Comparison of ENCODE assay signal across 18 cellular contexts in genomic region chr4:128751354-128751753, GRCh38.
"Had no signal": no experiment of that assay in that cellular context is flagged by ENCODE, and none has a peak within 500 bp of the region (broad histone marks: within the 10 kb centered on the region; RNA-seq: fewer than 3 reads in every experiment).

No MANE protein-coding gene starts in this region.

- H3K4me3 ChIP-seq: ascending aorta, esophagus squamous epithelium, lower lobe of right lung, thyroid gland had no signal

- H3K27ac ChIP-seq: ascending aorta, esophagus squamous epithelium, lower lobe of right lung, neutrophil, parathyroid adenoma, thyroid gland had no signal

- H2AFZ ChIP-seq: parathyroid adenoma had no signal

- H3K27me3 Mint-ChIP-seq: activated naive CD8-positive, alpha-beta T cell treated with anti-CD3 and anti-CD28 coated beads, Interleukin-2, amount 50 U/mL, for 24 hours had no signal

- H3K9me3 Mint-ChIP-seq: activated naive CD4-positive, alpha-beta T cell treated with anti-CD3 and anti-CD28 coated beads for 36 hours; activated naive CD8-positive, alpha-beta T cell treated with anti-CD3 and anti-CD28 coated beads, Interleukin-2, amount 50 U/mL, for 24 hours; activated T-cell treated with anti-CD3 and anti-CD28 coated beads, Interleukin-2, amount 50 U/mL, for 4 hours; natural killer cell treated with Interleukin-12 subunit alpha and Interleukin-12 subunit beta and Interleukin-15 and Interleukin-18, amount 100 ng/mL, for 72 hours had no signal

- H3K79me2 ChIP-seq: parathyroid adenoma had no signal

- H3K27me3 ChIP-seq: ascending aorta, esophagus squamous epithelium, neutrophil, thyroid gland had no signal

- H3K36me3 ChIP-seq: ascending aorta, esophagus squamous epithelium, lower lobe of right lung, neutrophil, thyroid gland had no signal

- H3K4me1 Mint-ChIP-seq: activated naive CD8-positive, alpha-beta T cell treated with anti-CD3 and anti-CD28 coated beads, Interleukin-2, amount 50 U/mL, for 24 hours had no signal

- H3K27ac Mint-ChIP-seq: activated naive CD4-positive, alpha-beta T cell treated with anti-CD3 and anti-CD28 coated beads for 36 hours; activated naive CD8-positive, alpha-beta T cell treated with anti-CD3 and anti-CD28 coated beads, Interleukin-2, amount 50 U/mL, for 24 hours; natural killer cell treated with Interleukin-12 subunit alpha and Interleukin-12 subunit beta and Interleukin-15 and Interleukin-18, amount 100 ng/mL, for 72 hours had no signal

- H3K9ac ChIP-seq: parathyroid adenoma had no signal

- H3K9me3 ChIP-seq: ascending aorta, esophagus squamous epithelium, lower lobe of right lung, neutrophil, thyroid gland had no signal

- ATAC-seq: activated CD4-positive, CD25-positive, alpha-beta regulatory T cell treated with anti-CD3 and anti-CD28 coated beads, Interleukin-2, amount 50 U/mL, for 24 hours; activated naive CD8-positive, alpha-beta T cell treated with anti-CD3 and anti-CD28 coated beads, Interleukin-2, amount 50 U/mL, for 24 hours; activated T-cell treated with anti-CD3 and anti-CD28 coated beads, Interleukin-2, amount 50 U/mL, for 4 hours; lower lobe of right lung; natural killer cell treated with Interleukin-12 subunit alpha and Interleukin-12 subunit beta and Interleukin-15 and Interleukin-18, amount 100 ng/mL, for 72 hours had no signal

- H3K36me3 Mint-ChIP-seq: natural killer cell treated with Interleukin-12 subunit alpha and Interleukin-12 subunit beta and Interleukin-15 and Interleukin-18, amount 100 ng/mL, for 72 hours had no signal

- H3K4me1 ChIP-seq: ascending aorta, lower lobe of right lung, parathyroid adenoma, thyroid gland had no signal

- DNase-seq: activated CD4-positive, alpha-beta T cell treated with anti-CD3 and anti-CD28 coated beads, Interleukin-2, amount 50 U/mL, for 1 hour; activated CD8-positive, alpha-beta memory T cell treated with anti-CD3 and anti-CD28 coated beads, Interleukin-2, amount 50 U/mL, for 4 hours; activated naive CD4-positive, alpha-beta T cell treated with anti-CD3 and anti-CD28 coated beads for 36 hours; activated naive CD8-positive, alpha-beta T cell treated with anti-CD3 and anti-CD28 coated beads, Interleukin-2, amount 50 U/mL, for 24 hours; activated T-cell treated with anti-CD3 and anti-CD28 coated beads, Interleukin-2, amount 50 U/mL, for 4 hours; effector CD8-positive, alpha-beta T cell; esophagus squamous epithelium; lower lobe of right lung; stimulated activated CD8-positive, alpha-beta memory T cell treated with anti-CD3 and anti-CD28 coated beads, Interleukin-4, amount 100 ng/mL, for 48 hours; stimulated activated naive CD4-positive, alpha-beta T cell treated with Interleukin-2 at 50 U/mL for 16 hours; T-helper 1 cell; T-helper 9 cell; thyroid gland had no signal

- H3K4me3 Mint-ChIP-seq: activated naive CD4-positive, alpha-beta T cell treated with anti-CD3 and anti-CD28 coated beads for 36 hours; activated naive CD8-positive, alpha-beta T cell treated with anti-CD3 and anti-CD28 coated beads, Interleukin-2, amount 50 U/mL, for 24 hours; activated T-cell treated with anti-CD3 and anti-CD28 coated beads, Interleukin-2, amount 50 U/mL, for 4 hours; natural killer cell treated with Interleukin-12 subunit alpha and Interleukin-12 subunit beta and Interleukin-15 and Interleukin-18, amount 100 ng/mL, for 72 hours had no signal
